In genomic region chr3:129827765-129828164, GRCh38 we compare ENCODE assay signal across 9 cellular contexts.
DNase-seq lines count a peak whose midpoint lies in the region; ATAC-seq, FAIRE-seq and TF ChIP-seq lines count a peak whose summit lies in the region.
"Had no signal": no experiment of that assay in that cellular context is flagged by ENCODE, and none has a peak within 500 bp of the region (broad histone marks: within the 10 kb centered on the region; RNA-seq: fewer than 3 reads in every experiment).

No MANE protein-coding gene starts in this region.

- TF ChIP-seq EP300 in stomach (IDR thresholded peaks at IDR 0.05) = no peak

- H3K4me1 Mint-ChIP-seq in endothelial cell (ENCODE audit: unreplicated experiment) = peaks cover 22% of the 10 kb centered on the region

- no peak overlapping the region for H3K4me3 Mint-ChIP-seq in endothelial cell (ENCODE audit: unreplicated experiment)

- H3K36me3 Mint-ChIP-seq in endothelial cell (ENCODE audit: low read depth, unreplicated experiment) = peaks cover 7% of the 10 kb centered on the region

- H3K27me3 Mint-ChIP-seq in endothelial cell (ENCODE audit: unreplicated experiment) = peaks cover 1% of the 10 kb centered on the region

- H3K36me3 ChIP-seq in stomach = peaks cover 0 to 5% (median 2%) of the 10 kb centered on the region in 4 donors
- H3K36me3 ChIP-seq in H7 (replicated peaks; ENCODE audit: control insufficient read depth, insufficient read depth, low read length) = no peaks in the 10 kb centered on the region; the same call in 1 of the 2 replicates
- H3K36me3 ChIP-seq: adrenal gland had no signal

- H3K27ac Mint-ChIP-seq in endothelial cell (ENCODE audit: unreplicated experiment) = peak overlapping the region; percentile 67

- peak; percentile 87 for ATAC-seq in GM21619 (IDR thresholded peaks at IDR 0.05; ENCODE audit: unreplicated experiment)

- peak; percentile 74 for FAIRE-seq in GM12892 (lab: Jason Lieb, UNC)

- H3K4me3 ChIP-seq in stomach (no peak overlapping the region), H7 (ENCODE audit: insufficient read depth, low read depth, low read length) (no peak overlapping the region)
- H3K4me3 ChIP-seq: adrenal gland had no signal

- no peaks in the 10 kb centered on the region for H3K9me3 ChIP-seq in stomach
- H3K9me3 ChIP-seq: adrenal gland had no signal

- no peak for TF ChIP-seq CTCF in endothelial cell (IDR thresholded peaks at IDR 0.05; ENCODE audit: unreplicated experiment)
- TF ChIP-seq CTCF in stomach (IDR thresholded peaks at IDR 0.05) = no peak

- DNase-seq in GM12892 (ENCODE audit: insufficient read length) = no peak
- peak; percentile 59 for DNase-seq in NOMO-1 (lab: John Stamatoyannopoulos, UW; ENCODE audit: unreplicated experiment in 2 of 2)
- DNase-seq in endothelial cell (ENCODE audit: low spot score) = no peak
- DNase-seq in inferior parietal cortex (ENCODE audit: extremely low spot score) = no peak
- DNase-seq in stomach = no peak
- no peak for DNase-seq in H7
- no peak for DNase-seq in DMS79 (lab: John Stamatoyannopoulos, UW)

- no peaks in the 10 kb centered on the region for H3K9me3 Mint-ChIP-seq in endothelial cell (ENCODE audit: unreplicated experiment)

- no peak overlapping the region for H3K27ac ChIP-seq in stomach
- H3K27ac ChIP-seq: adrenal gland had no signal

- intact Hi-C loops in stomach (cut with DNase I; ENCODE audit: low total_unique reads) = loop anchor here (5.0 kb wide), 2 partner anchors 175 to 345 kb away; no protein-coding TSS in a partner anchor

- no peak for TF ChIP-seq POLR2A in GM12892 (IDR thresholded peaks at IDR 0.05; ENCODE audit: low read depth, low read length)
- TF ChIP-seq POLR2A in stomach (IDR thresholded peaks at IDR 0.05) = no peak

- peaks cover 0 to 53% (median 9%) of the 10 kb centered on the region in 4 donors for H3K4me1 ChIP-seq in stomach

- H3K27me3 ChIP-seq in stomach = no peaks in the 10 kb centered on the region
- H3K27me3 ChIP-seq in H7 (ENCODE audit: control insufficient read depth, insufficient read depth, low read length) = no peaks in the 10 kb centered on the region
- H3K27me3 ChIP-seq: adrenal gland had no signal

- 59 to 81% (median 70%) methylated on average over 7 of the region's 7 CpGs for WGBS in stomach, 5 donors

Comparison
In these comparisons a context has a peak if more than half of its experiments do, and no peak if none do; other contexts are left out.
1. DNase-seq: peak in NOMO-1 (2 of 2); none in GM12892 (single experiment), endothelial cell (single experiment), inferior parietal cortex (single experiment), stomach (single experiment), H7 (single experiment) and DMS79 (single experiment).